In the genomic region with DNA sequence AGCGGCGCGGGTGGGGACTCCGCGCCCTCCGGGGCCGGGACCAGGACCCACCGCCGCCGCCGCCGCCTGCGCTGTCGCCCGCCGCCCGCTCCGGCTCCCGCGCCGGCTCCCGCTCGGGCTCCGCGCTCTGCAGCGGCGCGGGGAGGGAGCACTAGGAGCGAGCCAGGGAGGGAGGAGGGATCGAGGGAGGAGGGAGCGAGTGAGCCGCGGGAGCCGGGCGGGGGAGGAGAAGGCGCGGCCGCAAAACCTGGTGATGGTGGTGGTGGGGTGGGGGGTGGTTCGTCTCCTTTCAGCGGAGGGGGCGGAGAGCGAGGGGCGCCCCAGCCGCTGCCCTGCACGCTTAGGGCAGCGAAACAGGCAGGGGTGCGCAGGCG, we compare ENCODE assay signal across 8 cellular contexts. TPM values are rescaled to one million over a fixed set of nuclear protein-coding genes. Genes with fewer than 3 reads are reported as not detected.
DNase-seq lines count a peak whose midpoint lies in the region; ATAC-seq and TF ChIP-seq lines count a peak whose summit lies in the region.

A gene with protein sequence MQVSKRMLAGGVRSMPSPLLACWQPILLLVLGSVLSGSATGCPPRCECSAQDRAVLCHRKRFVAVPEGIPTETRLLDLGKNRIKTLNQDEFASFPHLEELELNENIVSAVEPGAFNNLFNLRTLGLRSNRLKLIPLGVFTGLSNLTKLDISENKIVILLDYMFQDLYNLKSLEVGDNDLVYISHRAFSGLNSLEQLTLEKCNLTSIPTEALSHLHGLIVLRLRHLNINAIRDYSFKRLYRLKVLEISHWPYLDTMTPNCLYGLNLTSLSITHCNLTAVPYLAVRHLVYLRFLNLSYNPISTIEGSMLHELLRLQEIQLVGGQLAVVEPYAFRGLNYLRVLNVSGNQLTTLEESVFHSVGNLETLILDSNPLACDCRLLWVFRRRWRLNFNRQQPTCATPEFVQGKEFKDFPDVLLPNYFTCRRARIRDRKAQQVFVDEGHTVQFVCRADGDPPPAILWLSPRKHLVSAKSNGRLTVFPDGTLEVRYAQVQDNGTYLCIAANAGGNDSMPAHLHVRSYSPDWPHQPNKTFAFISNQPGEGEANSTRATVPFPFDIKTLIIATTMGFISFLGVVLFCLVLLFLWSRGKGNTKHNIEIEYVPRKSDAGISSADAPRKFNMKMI (minus strand): TSS at position 153 of the 374 bp plus-strand sequence. CDS start 597 bp downstream, outside the sequence.

- WGBS in right lobe of liver (ENCODE audit: insufficient coverage, low coverage, low lambda C conversion rate, missing lambda C conversion rate): 0% methylated on average over 4 of the region's 48 CpGs
- 2% methylated on average over 48 of the region's 48 CpGs for WGBS in thymus

- H3K4me1 ChIP-seq in A673 (ENCODE audit: insufficient read depth, low read length, poor library complexity, severe bottlenecking) (peaks cover 35% of the 10 kb centered on the region), right lobe of liver (peaks cover 0 to 11% (median 2%) of the 10 kb centered on the region in 4 donors), thymus (ENCODE audit: control insufficient read depth, insufficient read depth, low read length) (no peaks in the 10 kb centered on the region)

- H3K9me3 ChIP-seq in A673 (ENCODE audit: low read depth, low read length, poor library complexity, severe bottlenecking) (no peaks in the 10 kb centered on the region), right lobe of liver (no peaks in the 10 kb centered on the region), thymus (ENCODE audit: control insufficient read depth) (no peaks in the 10 kb centered on the region)

- H3K36me3 ChIP-seq in A673 (ENCODE audit: insufficient read depth, low read length, poor library complexity, severe bottlenecking) (no peaks in the 10 kb centered on the region), right lobe of liver (no peaks in the 10 kb centered on the region), thymus (ENCODE audit: control insufficient read depth, insufficient read depth) (no peaks in the 10 kb centered on the region)

- TF ChIP-seq CTCF in A673 (conservative IDR thresholded peaks at IDR 0.05; ENCODE audit: low read depth, low read length) (no peak), right lobe of liver (IDR thresholded peaks at IDR 0.05) (no peak)

- no peaks in the 10 kb centered on the region for H3K27me3 ChIP-seq in A673 (replicated peaks; ENCODE audit: insufficient read depth, low read depth, low read length, poor library complexity)
- peaks cover 0 to 20% of the 10 kb centered on the region in 2 donors for H3K27me3 ChIP-seq in right lobe of liver
- H3K27me3 ChIP-seq in thymus (ENCODE audit: control insufficient read depth, insufficient read depth): peaks cover 59% of the 10 kb centered on the region

- ATAC-seq in right lobe of liver (peak in 1 of 4 donors; percentile 18), GM21717 (IDR thresholded peaks at IDR 0.05; ENCODE audit: unreplicated experiment) (no peak), GM18867 (IDR thresholded peaks at IDR 0.05; ENCODE audit: unreplicated experiment) (no peak)

- DNase-seq in A673 (ENCODE audit: low spot score) (peak; percentile 83), HuH-7 (ENCODE audit: low spot score) (peak; percentile 72), cerebellar cortex (ENCODE audit: low spot score) (peak; percentile 69), right lobe of liver (no peak), erythroblast (lab: John Stamatoyannopoulos, UW) (no peak)

- POLR2A ChIA-PET in A673 (lab: Charles Lee; ENCODE audit: low non-redundant PET): no interaction called here

- peak within 1 kb of the TSS; percentile 82 for H3K27ac ChIP-seq in A673 (ENCODE audit: low read depth, low read length, poor library complexity, severe bottlenecking)
- H3K27ac ChIP-seq in right lobe of liver: no peak within 1 kb of the TSS
- H3K27ac ChIP-seq in thymus (ENCODE audit: low read depth): no peak within 1 kb of the TSS

- intact Hi-C loops in A673 (cut with micrococcal nuclease; ENCODE audit: unreplicated experiment): loop anchor here (1.0 to 5.0 kb wide), 3 partner anchors 106 to 515 kb away; no protein-coding TSS in a partner anchor
- intact Hi-C loops in right lobe of liver (cut with DNase I): loop anchor here in 1 of 2 donors (10.0 kb wide), 1 partner anchor 192 kb away; no protein-coding TSS in a partner anchor

- BruUV-seq in A673 (replicated peaks; lab: Mats Ljungman, UMichigan): no TSS peak

- H3K4me3 ChIP-seq in A673 (ENCODE audit: low read depth, low read length, poor library complexity, severe bottlenecking): peak within 1 kb of the TSS; percentile 68
- peak within 1 kb of the TSS; percentile 25 to 48 (median 38) for H3K4me3 ChIP-seq in right lobe of liver
- peak within 1 kb of the TSS; percentile 16 for H3K4me3 ChIP-seq in thymus (ENCODE audit: low read length)

- CTCF ChIA-PET in A673 (lab: Charles Lee): interaction anchor here (0.6 to 2.0 kb wide), 8 partner anchors 15 to 514 kb away, joined by 3 to 18 read pairs (median 4); no protein-coding TSS in a partner anchor

- TF ChIP-seq POLR2A in right lobe of liver (IDR thresholded peaks at IDR 0.05) (no peak), erythroblast (IDR thresholded peaks at IDR 0.05; ENCODE audit: low read length) (no peak)

RNA-seq across cellular contexts. Expression of the gene that starts here (rescaled TPM):
- 93.7 and 111 TPM in 2 replicates for total RNA-seq in A673 (2021)
- 1 to 10 TPM in 1 of 6 experiments, under 1 TPM in 5; 0.31 to 1.2 (median 0.39) TPM for total RNA-seq in right lobe of liver
- polyA plus RNA-seq in thymus: 0.75 TPM

Comparison
In these comparisons a context has a peak if more than half of its experiments do, and no peak if none do; other contexts are left out.
1. RNA of the gene that starts here (total RNA-seq): 93.7 to 111 TPM in A673; 0.31 to 1.2 TPM in right lobe of liver; every median in the first group is over 10 times any median in the second.
2. DNase-seq: peak in A673 (single experiment), HuH-7 (single experiment) and cerebellar cortex (single experiment); none in right lobe of liver (0 of 3) and erythroblast (0 of 2).
3. H3K4me3 ChIP-seq: peak in every context shown above with its lines; median percentile 68 in A673; 38 in right lobe of liver; 16 in thymus.